Comparison of ENCODE assay signal across 8 cellular contexts in genomic region chr2:33069894-33070651, GRCh38.
DNase-seq lines count a peak whose midpoint lies in the region; ATAC-seq and TF ChIP-seq lines count a peak whose summit lies in the region.

No MANE protein-coding gene starts in this region.

- peak; percentile 17 to 31 for DNase-seq in stimulated activated CD4-positive, alpha-beta T cell treated with anti-CD3 and anti-CD28 coated beads, Interleukin-12 subunit alpha, Interleukin-12 subunit beta, amount 100 ng/mL, for 24 hours (ENCODE audit: low read depth in 2 of 2)
- no peak for DNase-seq in stimulated activated CD4-positive, alpha-beta T cell treated with anti-CD3 and anti-CD28 coated beads, Interleukin-12 subunit alpha, Interleukin-12 subunit beta, amount 100 ng/mL, for 4 hours
- DNase-seq in activated T-cell treated with anti-CD3 and anti-CD28 coated beads, Interleukin-2, amount 50 U/mL, for 24 hours, result peak; percentile 31
- DNase-seq in right atrium auricular region (ENCODE audit: low spot score) (peak; percentile 90), Kasumi-1 (lab: John Stamatoyannopoulos, UW) (no peak), NCI-H2171 (lab: John Stamatoyannopoulos, UW) (no peak)
- peak; percentile 16 to 62 (median 19) for DNase-seq in stimulated activated CD4-positive, alpha-beta T cell treated with anti-CD3 and anti-CD28 coated beads, TNF-alpha, amount 100 ng/mL, for 48 hours (ENCODE audit: low read depth in 3 of 3)

- no peaks in the 10 kb centered on the region for H3K36me3 ChIP-seq in right atrium auricular region

- no peak for TF ChIP-seq CTCF in right atrium auricular region (IDR thresholded peaks at IDR 0.05)

- H3K36me3 Mint-ChIP-seq in activated T-cell treated with anti-CD3 and anti-CD28 coated beads, Interleukin-2, amount 50 U/mL, for 24 hours (ENCODE audit: low read depth), result no peaks in the 10 kb centered on the region

- no peak overlapping the region for H3K4me3 ChIP-seq in right atrium auricular region

- H3K9me3 ChIP-seq in right atrium auricular region, result no peaks in the 10 kb centered on the region

- peaks cover 0 to 23% of the 10 kb centered on the region in 2 donors for H3K4me1 ChIP-seq in right atrium auricular region

- no peak for ATAC-seq in HG03439 (IDR thresholded peaks at IDR 0.05; ENCODE audit: unreplicated experiment)

- no peaks in the 10 kb centered on the region for H3K9me3 Mint-ChIP-seq in activated T-cell treated with anti-CD3 and anti-CD28 coated beads, Interleukin-2, amount 50 U/mL, for 24 hours

- H3K4me1 Mint-ChIP-seq in activated T-cell treated with anti-CD3 and anti-CD28 coated beads, Interleukin-2, amount 50 U/mL, for 24 hours (ENCODE audit: low read depth), result peaks cover 16% of the 10 kb centered on the region

- no peak overlapping the region for H3K4me3 Mint-ChIP-seq in activated T-cell treated with anti-CD3 and anti-CD28 coated beads, Interleukin-2, amount 50 U/mL, for 24 hours

- H3K27me3 Mint-ChIP-seq in activated T-cell treated with anti-CD3 and anti-CD28 coated beads, Interleukin-2, amount 50 U/mL, for 24 hours, result peaks cover 28% of the 10 kb centered on the region

- peak overlapping the region; percentile 4 for H3K27ac Mint-ChIP-seq in activated T-cell treated with anti-CD3 and anti-CD28 coated beads, Interleukin-2, amount 50 U/mL, for 24 hours

- peak overlapping the region; percentile 62 to 78 for H3K27ac ChIP-seq in right atrium auricular region

- no peaks in the 10 kb centered on the region for H3K27me3 ChIP-seq in right atrium auricular region

Comparison
In these comparisons a context has a peak if more than half of its experiments do, and no peak if none do; other contexts are left out.
1. DNase-seq: peak in stimulated activated CD4-positive, alpha-beta T cell treated with anti-CD3 and anti-CD28 coated beads, Interleukin-12 subunit alpha, Interleukin-12 subunit beta, amount 100 ng/mL, for 24 hours (2 of 2), activated T-cell treated with anti-CD3 and anti-CD28 coated beads, Interleukin-2, amount 50 U/mL, for 24 hours (single experiment), right atrium auricular region (single experiment) and stimulated activated CD4-positive, alpha-beta T cell treated with anti-CD3 and anti-CD28 coated beads, TNF-alpha, amount 100 ng/mL, for 48 hours (3 of 3); none in stimulated activated CD4-positive, alpha-beta T cell treated with anti-CD3 and anti-CD28 coated beads, Interleukin-12 subunit alpha, Interleukin-12 subunit beta, amount 100 ng/mL, for 4 hours (single experiment), Kasumi-1 (0 of 2) and NCI-H2171 (single experiment).